In genomic region chrX:93637591-93637990, GRCh38 we compare ENCODE assay signal across 1 cellular context.
TF ChIP-seq lines count a peak whose summit lies in the region.

No MANE protein-coding gene starts in this region.

TF ChIP-seq in H1, 55 proteins besides CTCF, POLR2A, EP300 and RAD21:
- TF ChIP-seq, protein P1, sequence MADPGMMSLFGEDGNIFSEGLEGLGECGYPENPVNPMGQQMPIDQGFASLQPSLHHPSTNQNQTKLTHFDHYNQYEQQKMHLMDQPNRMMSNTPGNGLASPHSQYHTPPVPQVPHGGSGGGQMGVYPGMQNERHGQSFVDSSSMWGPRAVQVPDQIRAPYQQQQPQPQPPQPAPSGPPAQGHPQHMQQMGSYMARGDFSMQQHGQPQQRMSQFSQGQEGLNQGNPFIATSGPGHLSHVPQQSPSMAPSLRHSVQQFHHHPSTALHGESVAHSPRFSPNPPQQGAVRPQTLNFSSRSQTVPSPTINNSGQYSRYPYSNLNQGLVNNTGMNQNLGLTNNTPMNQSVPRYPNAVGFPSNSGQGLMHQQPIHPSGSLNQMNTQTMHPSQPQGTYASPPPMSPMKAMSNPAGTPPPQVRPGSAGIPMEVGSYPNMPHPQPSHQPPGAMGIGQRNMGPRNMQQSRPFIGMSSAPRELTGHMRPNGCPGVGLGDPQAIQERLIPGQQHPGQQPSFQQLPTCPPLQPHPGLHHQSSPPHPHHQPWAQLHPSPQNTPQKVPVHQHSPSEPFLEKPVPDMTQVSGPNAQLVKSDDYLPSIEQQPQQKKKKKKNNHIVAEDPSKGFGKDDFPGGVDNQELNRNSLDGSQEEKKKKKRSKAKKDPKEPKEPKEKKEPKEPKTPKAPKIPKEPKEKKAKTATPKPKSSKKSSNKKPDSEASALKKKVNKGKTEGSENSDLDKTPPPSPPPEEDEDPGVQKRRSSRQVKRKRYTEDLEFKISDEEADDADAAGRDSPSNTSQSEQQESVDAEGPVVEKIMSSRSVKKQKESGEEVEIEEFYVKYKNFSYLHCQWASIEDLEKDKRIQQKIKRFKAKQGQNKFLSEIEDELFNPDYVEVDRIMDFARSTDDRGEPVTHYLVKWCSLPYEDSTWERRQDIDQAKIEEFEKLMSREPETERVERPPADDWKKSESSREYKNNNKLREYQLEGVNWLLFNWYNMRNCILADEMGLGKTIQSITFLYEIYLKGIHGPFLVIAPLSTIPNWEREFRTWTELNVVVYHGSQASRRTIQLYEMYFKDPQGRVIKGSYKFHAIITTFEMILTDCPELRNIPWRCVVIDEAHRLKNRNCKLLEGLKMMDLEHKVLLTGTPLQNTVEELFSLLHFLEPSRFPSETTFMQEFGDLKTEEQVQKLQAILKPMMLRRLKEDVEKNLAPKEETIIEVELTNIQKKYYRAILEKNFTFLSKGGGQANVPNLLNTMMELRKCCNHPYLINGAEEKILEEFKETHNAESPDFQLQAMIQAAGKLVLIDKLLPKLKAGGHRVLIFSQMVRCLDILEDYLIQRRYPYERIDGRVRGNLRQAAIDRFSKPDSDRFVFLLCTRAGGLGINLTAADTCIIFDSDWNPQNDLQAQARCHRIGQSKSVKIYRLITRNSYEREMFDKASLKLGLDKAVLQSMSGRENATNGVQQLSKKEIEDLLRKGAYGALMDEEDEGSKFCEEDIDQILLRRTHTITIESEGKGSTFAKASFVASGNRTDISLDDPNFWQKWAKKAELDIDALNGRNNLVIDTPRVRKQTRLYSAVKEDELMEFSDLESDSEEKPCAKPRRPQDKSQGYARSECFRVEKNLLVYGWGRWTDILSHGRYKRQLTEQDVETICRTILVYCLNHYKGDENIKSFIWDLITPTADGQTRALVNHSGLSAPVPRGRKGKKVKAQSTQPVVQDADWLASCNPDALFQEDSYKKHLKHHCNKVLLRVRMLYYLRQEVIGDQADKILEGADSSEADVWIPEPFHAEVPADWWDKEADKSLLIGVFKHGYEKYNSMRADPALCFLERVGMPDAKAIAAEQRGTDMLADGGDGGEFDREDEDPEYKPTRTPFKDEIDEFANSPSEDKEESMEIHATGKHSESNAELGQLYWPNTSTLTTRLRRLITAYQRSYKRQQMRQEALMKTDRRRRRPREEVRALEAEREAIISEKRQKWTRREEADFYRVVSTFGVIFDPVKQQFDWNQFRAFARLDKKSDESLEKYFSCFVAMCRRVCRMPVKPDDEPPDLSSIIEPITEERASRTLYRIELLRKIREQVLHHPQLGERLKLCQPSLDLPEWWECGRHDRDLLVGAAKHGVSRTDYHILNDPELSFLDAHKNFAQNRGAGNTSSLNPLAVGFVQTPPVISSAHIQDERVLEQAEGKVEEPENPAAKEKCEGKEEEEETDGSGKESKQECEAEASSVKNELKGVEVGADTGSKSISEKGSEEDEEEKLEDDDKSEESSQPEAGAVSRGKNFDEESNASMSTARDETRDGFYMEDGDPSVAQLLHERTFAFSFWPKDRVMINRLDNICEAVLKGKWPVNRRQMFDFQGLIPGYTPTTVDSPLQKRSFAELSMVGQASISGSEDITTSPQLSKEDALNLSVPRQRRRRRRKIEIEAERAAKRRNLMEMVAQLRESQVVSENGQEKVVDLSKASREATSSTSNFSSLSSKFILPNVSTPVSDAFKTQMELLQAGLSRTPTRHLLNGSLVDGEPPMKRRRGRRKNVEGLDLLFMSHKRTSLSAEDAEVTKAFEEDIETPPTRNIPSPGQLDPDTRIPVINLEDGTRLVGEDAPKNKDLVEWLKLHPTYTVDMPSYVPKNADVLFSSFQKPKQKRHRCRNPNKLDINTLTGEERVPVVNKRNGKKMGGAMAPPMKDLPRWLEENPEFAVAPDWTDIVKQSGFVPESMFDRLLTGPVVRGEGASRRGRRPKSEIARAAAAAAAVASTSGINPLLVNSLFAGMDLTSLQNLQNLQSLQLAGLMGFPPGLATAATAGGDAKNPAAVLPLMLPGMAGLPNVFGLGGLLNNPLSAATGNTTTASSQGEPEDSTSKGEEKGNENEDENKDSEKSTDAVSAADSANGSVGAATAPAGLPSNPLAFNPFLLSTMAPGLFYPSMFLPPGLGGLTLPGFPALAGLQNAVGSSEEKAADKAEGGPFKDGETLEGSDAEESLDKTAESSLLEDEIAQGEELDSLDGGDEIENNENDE (IDR thresholded peaks at IDR 0.05; ENCODE audit: insufficient replicate concordance, low read length), result no peak
- TF ChIP-seq SIN3A (conservative IDR thresholded peaks at IDR 0.05 in 1 of 2, IDR thresholded peaks at IDR 0.05 in 1 of 2; ENCODE audit: low read depth in 1 of 2, low read length in 2 of 2) (no peak), RBBP5 (IDR thresholded peaks at IDR 0.05; ENCODE audit: borderline replicate concordance, low read depth, low read length) (no peak), CBX8 (IDR thresholded peaks at IDR 0.05; ENCODE audit: borderline replicate concordance, low read depth, low read length) (no peak)
- TF ChIP-seq, protein P2, sequence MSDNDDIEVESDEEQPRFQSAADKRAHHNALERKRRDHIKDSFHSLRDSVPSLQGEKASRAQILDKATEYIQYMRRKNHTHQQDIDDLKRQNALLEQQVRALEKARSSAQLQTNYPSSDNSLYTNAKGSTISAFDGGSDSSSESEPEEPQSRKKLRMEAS (IDR thresholded peaks at IDR 0.05), result no peak
